ENCODE assay signal across 22 cellular contexts in the genomic region with DNA sequence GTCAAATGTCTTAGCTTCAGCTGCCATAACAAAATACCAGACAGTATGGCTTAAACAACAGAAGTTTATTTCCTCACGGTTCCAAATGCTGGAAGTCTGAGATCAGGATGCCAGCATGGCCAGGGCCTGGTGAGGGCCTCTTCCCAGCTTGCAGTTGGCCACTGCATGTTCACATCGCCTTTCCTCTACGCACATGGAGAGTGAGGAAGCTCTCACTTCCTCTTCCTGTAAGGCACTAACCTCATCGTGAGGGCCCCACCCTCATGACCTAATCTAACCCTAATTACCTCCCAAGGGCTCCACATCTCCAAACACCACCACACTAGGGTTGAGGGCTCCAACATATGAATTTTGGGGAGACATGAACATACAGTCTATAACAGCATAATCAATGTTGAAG.
"Had no signal": no experiment of that assay in that cellular context is flagged by ENCODE, and none has a peak within 500 bp of the region (broad histone marks: within the 10 kb centered on the region; RNA-seq: fewer than 3 reads in every experiment).

No MANE protein-coding gene starts in this region.

- H3K36me3 ChIP-seq: breast epithelium had no signal

- H3K4me1 Mint-ChIP-seq: nephron, WTC11 had no signal

- H3K27ac ChIP-seq: ascending aorta, breast epithelium, epithelial cell of prostate, right atrium auricular region, stomach, testis, upper lobe of left lung had no signal

- H3K4me3 ChIP-seq: ascending aorta, breast epithelium, right atrium auricular region, stomach, testis, upper lobe of left lung had no signal

- H3K4me1 ChIP-seq: ascending aorta, breast epithelium, right atrium auricular region, stomach, testis, upper lobe of left lung had no signal

- H3K27me3 Mint-ChIP-seq: progenitor cell of endocrine pancreas, T-helper 17 cell had no signal

- H3K27ac Mint-ChIP-seq: nephron, progenitor cell of endocrine pancreas, T-helper 17 cell, WTC11 had no signal

- H3K4me3 Mint-ChIP-seq: nephron, T-helper 17 cell, WTC11 had no signal

- H3K27me3 ChIP-seq: ascending aorta, breast epithelium, right atrium auricular region, stomach, testis, upper lobe of left lung had no signal

- DNase-seq: activated CD4-positive, alpha-beta T cell treated with anti-CD3 and anti-CD28 coated beads for 4 hours; activated gamma-delta T cell; cerebellar nuclear complex; effector memory CD4-positive, alpha-beta T cell; foreskin melanocyte; kidney glomerular epithelial cell; mesenchymal stem cell; occipital lobe; small intestine; stimulated activated CD4-positive, alpha-beta T cell treated with anti-CD3 and anti-CD28 coated beads, Interleukin-4, amount 100 ng/mL, for 24 hours; stomach; T-helper 17 cell; testis; upper lobe of left lung had no signal

- H3K9me3 ChIP-seq: ascending aorta, right atrium auricular region, testis had no signal

- H3K9me3 Mint-ChIP-seq: nephron, WTC11 had no signal

- FAIRE-seq: small intestine, TTC549 had no signal

- ATAC-seq: T-helper 17 cell, WTC11 had no signal
